ENCODE assay signal across 14 cellular contexts in the genomic region with DNA sequence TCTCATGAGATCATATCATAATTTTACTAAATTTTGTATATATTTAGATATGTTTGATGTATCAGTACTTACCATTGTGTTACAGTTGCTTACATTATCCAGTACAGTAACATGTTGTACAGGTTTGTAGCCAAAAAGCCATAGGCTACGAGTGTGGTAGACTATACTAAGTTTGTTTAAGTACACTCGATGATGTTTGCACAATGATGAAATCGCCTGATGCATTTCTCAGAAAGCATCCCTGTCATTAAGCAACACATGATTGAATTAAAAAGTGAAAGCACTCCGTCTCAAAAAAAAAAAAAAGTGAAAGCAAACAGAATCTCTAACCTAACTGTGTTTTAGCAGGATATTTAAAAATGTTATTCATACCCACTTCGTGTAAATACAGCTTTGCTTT.
"Had no signal": no experiment of that assay in that cellular context is flagged by ENCODE, and none has a peak within 500 bp of the region (broad histone marks: within the 10 kb centered on the region; RNA-seq: fewer than 3 reads in every experiment).

No MANE protein-coding gene starts in this region.

- H3K27me3 ChIP-seq: gastroesophageal sphincter, spleen, upper lobe of right lung had no signal

- H3K27ac ChIP-seq: coronary artery, gastroesophageal sphincter, psoas muscle, spleen, upper lobe of right lung had no signal

- H3K4me1 ChIP-seq: gastroesophageal sphincter, psoas muscle, spleen, upper lobe of right lung had no signal

- ATAC-seq: gastroesophageal sphincter, psoas muscle, sciatic nerve, upper lobe of right lung had no signal

- DNase-seq: activated CD4-positive, alpha-beta T cell treated with anti-CD3 and anti-CD28 coated beads, Interleukin-2, amount 50 U/mL, for 1 hour; activated CD4-positive, CD25-positive, alpha-beta regulatory T cell; activated naive CD4-positive, alpha-beta T cell treated with anti-CD3 and anti-CD28 coated beads, Interleukin-2, amount 10 ng/mL, durations not matched to agents 7 days and 5 days; central memory CD4-positive, alpha-beta T cell; effector CD4-positive, alpha-beta T cell; kidney; psoas muscle; spleen; stimulated activated CD4-positive, alpha-beta T cell treated with anti-CD3 and anti-CD28 coated beads, Interleukin-1b, Interleukin-23, amount 100 ng/mL, for 48 hours; stimulated activated naive CD4-positive, alpha-beta T cell treated with Interleukin-2 at 50 U/mL for 16 hours; upper lobe of right lung had no signal

- H3K36me3 ChIP-seq: gastroesophageal sphincter, spleen, upper lobe of right lung had no signal

- H3K4me3 ChIP-seq: coronary artery, gastroesophageal sphincter, psoas muscle, spleen, upper lobe of right lung had no signal

- H3K9me3 ChIP-seq: gastroesophageal sphincter, psoas muscle, spleen, upper lobe of right lung had no signal
